Comparison of ENCODE assay signal across 12 cellular contexts in the genomic region with DNA sequence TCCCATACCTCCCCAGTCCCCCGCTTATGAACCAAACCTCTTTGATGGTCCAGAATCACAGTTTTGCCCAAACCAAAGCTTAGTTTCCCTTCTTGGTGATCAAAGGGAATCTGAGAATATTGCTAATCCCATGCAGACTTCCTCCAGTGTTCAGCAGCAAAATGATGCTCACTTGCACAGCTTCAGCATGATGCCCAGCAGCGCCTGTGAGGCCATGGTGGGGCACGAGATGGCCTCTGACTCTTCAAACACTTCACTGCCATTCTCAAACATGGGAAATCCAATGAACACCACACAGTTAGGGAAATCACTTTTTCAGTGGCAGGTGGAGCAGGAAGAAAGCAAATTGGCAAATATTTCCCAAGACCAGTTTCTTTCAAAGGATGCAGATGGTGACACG. TPM values are rescaled to one million over a fixed set of nuclear protein-coding genes. Genes with fewer than 3 reads are reported as not detected.
DNase-seq lines count a peak whose midpoint lies in the region; ATAC-seq and TF ChIP-seq lines count a peak whose summit lies in the region.
"Had no signal": no experiment of that assay in that cellular context is flagged by ENCODE, and none has a peak within 500 bp of the region (broad histone marks: within the 10 kb centered on the region; RNA-seq: fewer than 3 reads in every experiment).

No MANE protein-coding gene starts in this region.

- H2AFZ ChIP-seq in osteoblast (ENCODE audit: low read length), result no peak overlapping the region

- peak overlapping the region; percentile 99 for H3K4me3 Mint-ChIP-seq in CD4-positive, alpha-beta T cell
- peak overlapping the region; percentile 99 for H3K4me3 Mint-ChIP-seq in HFFc6

- H3K9me3 Mint-ChIP-seq in CD4-positive, alpha-beta T cell, result no peaks in the 10 kb centered on the region
- H3K9me3 Mint-ChIP-seq in HFFc6, result peaks cover 24% of the 10 kb centered on the region

- H3K9me3 ChIP-seq in CD4-positive, alpha-beta T cell (ENCODE audit: control insufficient read depth, low read length), result no peaks in the 10 kb centered on the region
- no peaks in the 10 kb centered on the region for H3K9me3 ChIP-seq in osteoblast (ENCODE audit: low read depth, low read length)
- H3K9me3 ChIP-seq: upper lobe of left lung had no signal

- CTCF ChIA-PET in CD4-positive, alpha-beta T cell (lab: Charles Lee), result no interaction called here

- H3K79me2 ChIP-seq in osteoblast (ENCODE audit: insufficient read depth, low read length), result peaks cover 59% of the 10 kb centered on the region

- H3K27me3 ChIP-seq in CD4-positive, alpha-beta T cell (ENCODE audit: control insufficient read depth, insufficient read depth, low read length), result no peaks in the 10 kb centered on the region
- no peaks in the 10 kb centered on the region for H3K27me3 ChIP-seq in osteoblast (ENCODE audit: insufficient read depth, low read length)
- H3K27me3 ChIP-seq: upper lobe of left lung had no signal

- H3K27me3 Mint-ChIP-seq in CD4-positive, alpha-beta T cell, result peaks cover 5% of the 10 kb centered on the region
- H3K27me3 Mint-ChIP-seq in HFFc6 (ENCODE audit: insufficient read depth), result peaks cover 58% of the 10 kb centered on the region
- H3K27me3 Mint-ChIP-seq: progenitor cell of endocrine pancreas had no signal

- H3K4me1 Mint-ChIP-seq in CD4-positive, alpha-beta T cell (ENCODE audit: low read depth), result peaks cover 81% of the 10 kb centered on the region
- peaks cover 76% of the 10 kb centered on the region for H3K4me1 Mint-ChIP-seq in HFFc6 (ENCODE audit: low read depth)

- POLR2A ChIA-PET in CD4-positive, alpha-beta T cell (lab: Charles Lee), result interaction anchor here (0.5 to 7.7 kb wide), 6 partner anchors 24 to 372 kb away, joined by 3 to 221 read pairs (median 4); no protein-coding TSS in a partner anchor

- intact Hi-C loops in CD4-positive, alpha-beta T cell (cut with DNase I, micrococcal nuclease), result loop anchor here in 1 of 2 experiments (5.0 kb wide), 2 partner anchors 41 to 374 kb away; no protein-coding TSS in a partner anchor

- peak overlapping the region; percentile 2 for H3K4me2 ChIP-seq in osteoblast (ENCODE audit: insufficient read depth, low read length)

- DNase-seq in CD4-positive, alpha-beta T cell, result no peak
- no peak for DNase-seq in HFFc6
- no peak for DNase-seq in coronary artery (ENCODE audit: low spot score)
- no peak for DNase-seq in osteoblast (ENCODE audit: insufficient read length, low spot score, missing footprints)
- no peak for DNase-seq in NCI-H226
- DNase-seq: NCI-H1105, NCI-H748 treated with DMSO at 0.1 percent for 48 hours had no signal

- peaks cover 53% of the 10 kb centered on the region for H4K20me1 ChIP-seq in osteoblast (ENCODE audit: insufficient read depth, low read length)

- ATAC-seq in CD4-positive, alpha-beta T cell (ENCODE audit: poor library complexity), result no peak
- ATAC-seq in HG03432 (IDR thresholded peaks at IDR 0.05; ENCODE audit: unreplicated experiment) (no peak), HG02588 (IDR thresholded peaks at IDR 0.05; ENCODE audit: unreplicated experiment) (no peak)
- ATAC-seq: left colon had no signal

- peaks cover 90% of the 10 kb centered on the region for H3K36me3 Mint-ChIP-seq in CD4-positive, alpha-beta T cell (ENCODE audit: low read depth)
- H3K36me3 Mint-ChIP-seq in HFFc6 (ENCODE audit: low read depth), result peaks cover 84% of the 10 kb centered on the region

- peaks cover 73% of the 10 kb centered on the region for H3K36me3 ChIP-seq in osteoblast (ENCODE audit: insufficient read depth, low read length)

- H3K4me3 ChIP-seq in coronary artery, result peak overlapping the region; percentile 87
- H3K4me3 ChIP-seq in osteoblast (ENCODE audit: insufficient read depth, low read length), result no peak overlapping the region

- no peak for TF ChIP-seq CTCF in CD4-positive, alpha-beta T cell (IDR thresholded peaks at IDR 0.05)
- TF ChIP-seq CTCF in HFFc6 (IDR thresholded peaks at IDR 0.05), result no peak
- no peak for TF ChIP-seq CTCF in coronary artery (IDR thresholded peaks at IDR 0.05)
- no peak for TF ChIP-seq CTCF in osteoblast (IDR thresholded peaks at IDR 0.05; ENCODE audit: extremely low read depth, low read depth, low read length)

- H3K27ac Mint-ChIP-seq in CD4-positive, alpha-beta T cell, result peak overlapping the region; percentile 100
- peak overlapping the region; percentile 98 for H3K27ac Mint-ChIP-seq in HFFc6
- H3K27ac Mint-ChIP-seq: progenitor cell of endocrine pancreas had no signal

- no peak overlapping the region for H3K27ac ChIP-seq in CD4-positive, alpha-beta T cell (ENCODE audit: low read depth, low read length)
- peak overlapping the region in 1 of 2 donors; percentile 43 for H3K27ac ChIP-seq in coronary artery
- H3K27ac ChIP-seq in osteoblast (ENCODE audit: low read depth, low read length), result peak overlapping the region; percentile 10

- H3K4me1 ChIP-seq in osteoblast (ENCODE audit: insufficient read depth, low read length), result peaks cover 25% of the 10 kb centered on the region

RNA-seq across cellular contexts. Expression of a gene that starts 4.2 kb away (rescaled TPM):
- 100 to 1,000 TPM; 438 to 451 TPM for total RNA-seq in CD4-positive, alpha-beta T cell
- total RNA-seq in HFFc6 (2021; fragmentation: NEBNext Ultra II Directional; extraction: Animal tissue kit (Norgen Biotek cat#: 25700)), result 10 to 100 TPM; 51.1 to 64.2 (median 57.8) TPM
- 51.9 and 55.0 TPM in 2 replicates for total RNA-seq in osteoblast
